In the genomic region with DNA sequence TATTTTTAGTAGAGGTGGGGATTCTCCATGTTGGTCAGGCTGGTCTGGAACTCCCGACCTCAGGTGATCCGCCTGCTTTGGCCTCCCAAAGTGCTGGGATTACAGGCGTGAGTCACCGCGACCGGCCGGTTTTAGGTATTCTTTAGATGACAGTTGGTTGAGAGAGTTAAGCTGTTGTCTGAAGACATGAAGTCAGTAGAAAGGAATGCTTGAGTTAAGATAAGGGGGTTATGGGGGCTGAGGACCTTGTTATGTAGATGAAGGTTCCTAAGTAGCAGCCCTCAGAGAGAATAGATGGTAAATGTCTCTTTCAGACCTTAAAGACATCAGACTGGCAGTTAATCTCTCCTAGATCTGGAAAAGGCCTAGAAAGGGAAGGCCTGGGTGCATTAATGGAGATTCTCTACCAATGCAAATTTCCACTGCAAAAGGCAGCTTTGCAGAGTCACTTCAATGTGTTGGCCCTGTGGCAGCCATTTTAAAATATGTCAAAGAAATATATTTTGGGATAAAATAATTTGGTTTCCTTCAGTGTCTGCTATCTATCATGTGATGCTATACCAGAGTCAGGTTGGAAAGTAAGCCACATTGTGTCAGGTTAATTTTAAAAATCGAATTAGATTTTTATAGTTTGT, we compare ENCODE assay signal across 1 cellular context.
A peak's percentile ranks its signal among the peaks of the same experiment; 100 is the strongest.
TF ChIP-seq lines count a peak whose summit lies in the region.

No MANE protein-coding gene starts in this region.

TF ChIP-seq in H1, 55 proteins besides CTCF, POLR2A, EP300 and RAD21:
- TF ChIP-seq RBBP5 (IDR thresholded peaks at IDR 0.05; ENCODE audit: borderline replicate concordance, low read depth, low read length) = no peak
- 0 out of 2 replicates have a peak, but pooled peaks have one; percentile 4 for TF ChIP-seq TCF12 (IDR thresholded peaks at IDR 0.05; ENCODE audit: low read depth, low read length)
- no peak for TF ChIP-seq TAF1 (IDR thresholded peaks at IDR 0.05; ENCODE audit: low read depth, low read length)
- TF ChIP-seq KDM1A (IDR thresholded peaks at IDR 0.05; ENCODE audit: borderline replicate concordance, low read length) = no peak
- TF ChIP-seq CTBP2 (IDR thresholded peaks at IDR 0.05; ENCODE audit: borderline replicate concordance, insufficient read depth, insufficient read length, low read length) = no peak
- TF ChIP-seq SP1 (IDR thresholded peaks at IDR 0.05; ENCODE audit: low read depth, low read length) = 0 out of 2 replicates have a peak, but pooled peaks have one; percentile 39
- peak; percentile 91 for TF ChIP-seq JUND (IDR thresholded peaks at IDR 0.05; ENCODE audit: low read length)
- no peak for TF ChIP-seq SRF (IDR thresholded peaks at IDR 0.05; ENCODE audit: low read depth, low read length)
- TF ChIP-seq, protein P1, sequence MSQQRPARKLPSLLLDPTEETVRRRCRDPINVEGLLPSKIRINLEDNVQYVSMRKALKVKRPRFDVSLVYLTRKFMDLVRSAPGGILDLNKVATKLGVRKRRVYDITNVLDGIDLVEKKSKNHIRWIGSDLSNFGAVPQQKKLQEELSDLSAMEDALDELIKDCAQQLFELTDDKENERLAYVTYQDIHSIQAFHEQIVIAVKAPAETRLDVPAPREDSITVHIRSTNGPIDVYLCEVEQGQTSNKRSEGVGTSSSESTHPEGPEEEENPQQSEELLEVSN (IDR thresholded peaks at IDR 0.05) = no peak
- TF ChIP-seq SIRT6 (IDR thresholded peaks at IDR 0.05; ENCODE audit: low read length) = no peak
- TF ChIP-seq, protein P2, sequence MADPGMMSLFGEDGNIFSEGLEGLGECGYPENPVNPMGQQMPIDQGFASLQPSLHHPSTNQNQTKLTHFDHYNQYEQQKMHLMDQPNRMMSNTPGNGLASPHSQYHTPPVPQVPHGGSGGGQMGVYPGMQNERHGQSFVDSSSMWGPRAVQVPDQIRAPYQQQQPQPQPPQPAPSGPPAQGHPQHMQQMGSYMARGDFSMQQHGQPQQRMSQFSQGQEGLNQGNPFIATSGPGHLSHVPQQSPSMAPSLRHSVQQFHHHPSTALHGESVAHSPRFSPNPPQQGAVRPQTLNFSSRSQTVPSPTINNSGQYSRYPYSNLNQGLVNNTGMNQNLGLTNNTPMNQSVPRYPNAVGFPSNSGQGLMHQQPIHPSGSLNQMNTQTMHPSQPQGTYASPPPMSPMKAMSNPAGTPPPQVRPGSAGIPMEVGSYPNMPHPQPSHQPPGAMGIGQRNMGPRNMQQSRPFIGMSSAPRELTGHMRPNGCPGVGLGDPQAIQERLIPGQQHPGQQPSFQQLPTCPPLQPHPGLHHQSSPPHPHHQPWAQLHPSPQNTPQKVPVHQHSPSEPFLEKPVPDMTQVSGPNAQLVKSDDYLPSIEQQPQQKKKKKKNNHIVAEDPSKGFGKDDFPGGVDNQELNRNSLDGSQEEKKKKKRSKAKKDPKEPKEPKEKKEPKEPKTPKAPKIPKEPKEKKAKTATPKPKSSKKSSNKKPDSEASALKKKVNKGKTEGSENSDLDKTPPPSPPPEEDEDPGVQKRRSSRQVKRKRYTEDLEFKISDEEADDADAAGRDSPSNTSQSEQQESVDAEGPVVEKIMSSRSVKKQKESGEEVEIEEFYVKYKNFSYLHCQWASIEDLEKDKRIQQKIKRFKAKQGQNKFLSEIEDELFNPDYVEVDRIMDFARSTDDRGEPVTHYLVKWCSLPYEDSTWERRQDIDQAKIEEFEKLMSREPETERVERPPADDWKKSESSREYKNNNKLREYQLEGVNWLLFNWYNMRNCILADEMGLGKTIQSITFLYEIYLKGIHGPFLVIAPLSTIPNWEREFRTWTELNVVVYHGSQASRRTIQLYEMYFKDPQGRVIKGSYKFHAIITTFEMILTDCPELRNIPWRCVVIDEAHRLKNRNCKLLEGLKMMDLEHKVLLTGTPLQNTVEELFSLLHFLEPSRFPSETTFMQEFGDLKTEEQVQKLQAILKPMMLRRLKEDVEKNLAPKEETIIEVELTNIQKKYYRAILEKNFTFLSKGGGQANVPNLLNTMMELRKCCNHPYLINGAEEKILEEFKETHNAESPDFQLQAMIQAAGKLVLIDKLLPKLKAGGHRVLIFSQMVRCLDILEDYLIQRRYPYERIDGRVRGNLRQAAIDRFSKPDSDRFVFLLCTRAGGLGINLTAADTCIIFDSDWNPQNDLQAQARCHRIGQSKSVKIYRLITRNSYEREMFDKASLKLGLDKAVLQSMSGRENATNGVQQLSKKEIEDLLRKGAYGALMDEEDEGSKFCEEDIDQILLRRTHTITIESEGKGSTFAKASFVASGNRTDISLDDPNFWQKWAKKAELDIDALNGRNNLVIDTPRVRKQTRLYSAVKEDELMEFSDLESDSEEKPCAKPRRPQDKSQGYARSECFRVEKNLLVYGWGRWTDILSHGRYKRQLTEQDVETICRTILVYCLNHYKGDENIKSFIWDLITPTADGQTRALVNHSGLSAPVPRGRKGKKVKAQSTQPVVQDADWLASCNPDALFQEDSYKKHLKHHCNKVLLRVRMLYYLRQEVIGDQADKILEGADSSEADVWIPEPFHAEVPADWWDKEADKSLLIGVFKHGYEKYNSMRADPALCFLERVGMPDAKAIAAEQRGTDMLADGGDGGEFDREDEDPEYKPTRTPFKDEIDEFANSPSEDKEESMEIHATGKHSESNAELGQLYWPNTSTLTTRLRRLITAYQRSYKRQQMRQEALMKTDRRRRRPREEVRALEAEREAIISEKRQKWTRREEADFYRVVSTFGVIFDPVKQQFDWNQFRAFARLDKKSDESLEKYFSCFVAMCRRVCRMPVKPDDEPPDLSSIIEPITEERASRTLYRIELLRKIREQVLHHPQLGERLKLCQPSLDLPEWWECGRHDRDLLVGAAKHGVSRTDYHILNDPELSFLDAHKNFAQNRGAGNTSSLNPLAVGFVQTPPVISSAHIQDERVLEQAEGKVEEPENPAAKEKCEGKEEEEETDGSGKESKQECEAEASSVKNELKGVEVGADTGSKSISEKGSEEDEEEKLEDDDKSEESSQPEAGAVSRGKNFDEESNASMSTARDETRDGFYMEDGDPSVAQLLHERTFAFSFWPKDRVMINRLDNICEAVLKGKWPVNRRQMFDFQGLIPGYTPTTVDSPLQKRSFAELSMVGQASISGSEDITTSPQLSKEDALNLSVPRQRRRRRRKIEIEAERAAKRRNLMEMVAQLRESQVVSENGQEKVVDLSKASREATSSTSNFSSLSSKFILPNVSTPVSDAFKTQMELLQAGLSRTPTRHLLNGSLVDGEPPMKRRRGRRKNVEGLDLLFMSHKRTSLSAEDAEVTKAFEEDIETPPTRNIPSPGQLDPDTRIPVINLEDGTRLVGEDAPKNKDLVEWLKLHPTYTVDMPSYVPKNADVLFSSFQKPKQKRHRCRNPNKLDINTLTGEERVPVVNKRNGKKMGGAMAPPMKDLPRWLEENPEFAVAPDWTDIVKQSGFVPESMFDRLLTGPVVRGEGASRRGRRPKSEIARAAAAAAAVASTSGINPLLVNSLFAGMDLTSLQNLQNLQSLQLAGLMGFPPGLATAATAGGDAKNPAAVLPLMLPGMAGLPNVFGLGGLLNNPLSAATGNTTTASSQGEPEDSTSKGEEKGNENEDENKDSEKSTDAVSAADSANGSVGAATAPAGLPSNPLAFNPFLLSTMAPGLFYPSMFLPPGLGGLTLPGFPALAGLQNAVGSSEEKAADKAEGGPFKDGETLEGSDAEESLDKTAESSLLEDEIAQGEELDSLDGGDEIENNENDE (IDR thresholded peaks at IDR 0.05; ENCODE audit: insufficient replicate concordance, low read length) = peak; percentile 56
- TF ChIP-seq YY1 (IDR thresholded peaks at IDR 0.05; ENCODE audit: low read depth, low read length) = peak; percentile 74; the same call in 1 of the 2 replicates
- no peak for TF ChIP-seq BRCA1 (IDR thresholded peaks at IDR 0.05; ENCODE audit: low read depth, low read length)
- no peak for TF ChIP-seq SAP30 (IDR thresholded peaks at IDR 0.05; ENCODE audit: insufficient read depth, insufficient replicate concordance, low read length)
- TF ChIP-seq, protein P3, sequence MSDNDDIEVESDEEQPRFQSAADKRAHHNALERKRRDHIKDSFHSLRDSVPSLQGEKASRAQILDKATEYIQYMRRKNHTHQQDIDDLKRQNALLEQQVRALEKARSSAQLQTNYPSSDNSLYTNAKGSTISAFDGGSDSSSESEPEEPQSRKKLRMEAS (IDR thresholded peaks at IDR 0.05) = no peak
- TF ChIP-seq SIX5 (IDR thresholded peaks at IDR 0.05; ENCODE audit: low read depth, low read length) = no peak
- TF ChIP-seq RFX5 (IDR thresholded peaks at IDR 0.05; ENCODE audit: borderline replicate concordance, low read depth, low read length) = no peak
- peak; percentile 89 for TF ChIP-seq JUN (IDR thresholded peaks at IDR 0.05; ENCODE audit: low read depth, low read length)
- no peak for TF ChIP-seq BACH1 (IDR thresholded peaks at IDR 0.05; ENCODE audit: low read length)
- no peak for TF ChIP-seq SP2 (IDR thresholded peaks at IDR 0.05; ENCODE audit: low read length)
- TF ChIP-seq NANOG (IDR thresholded peaks at IDR 0.05; ENCODE audit: insufficient read depth, low read depth, low read length, poor library complexity, severe bottlenecking) = peak; percentile 34
- TF ChIP-seq, protein P4, sequence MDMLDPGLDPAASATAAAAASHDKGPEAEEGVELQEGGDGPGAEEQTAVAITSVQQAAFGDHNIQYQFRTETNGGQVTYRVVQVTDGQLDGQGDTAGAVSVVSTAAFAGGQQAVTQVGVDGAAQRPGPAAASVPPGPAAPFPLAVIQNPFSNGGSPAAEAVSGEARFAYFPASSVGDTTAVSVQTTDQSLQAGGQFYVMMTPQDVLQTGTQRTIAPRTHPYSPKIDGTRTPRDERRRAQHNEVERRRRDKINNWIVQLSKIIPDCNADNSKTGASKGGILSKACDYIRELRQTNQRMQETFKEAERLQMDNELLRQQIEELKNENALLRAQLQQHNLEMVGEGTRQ (IDR thresholded peaks at IDR 0.05; ENCODE audit: low read length) = no peak
- TF ChIP-seq CBX8 (IDR thresholded peaks at IDR 0.05; ENCODE audit: borderline replicate concordance, low read depth, low read length) = no peak
- peak; percentile 30; the same call in 1 of the 2 replicates for TF ChIP-seq MAFK (IDR thresholded peaks at IDR 0.05; ENCODE audit: low read depth, low read length)
- no peak for TF ChIP-seq NRF1 (IDR thresholded peaks at IDR 0.05; ENCODE audit: low read depth, low read length)
- TF ChIP-seq CBX5 (IDR thresholded peaks at IDR 0.05; ENCODE audit: low read depth, low read length) = no peak
- TF ChIP-seq ATF3 (IDR thresholded peaks at IDR 0.05; ENCODE audit: insufficient read depth, low read depth, low read length) = no peak
- TF ChIP-seq, protein P5, sequence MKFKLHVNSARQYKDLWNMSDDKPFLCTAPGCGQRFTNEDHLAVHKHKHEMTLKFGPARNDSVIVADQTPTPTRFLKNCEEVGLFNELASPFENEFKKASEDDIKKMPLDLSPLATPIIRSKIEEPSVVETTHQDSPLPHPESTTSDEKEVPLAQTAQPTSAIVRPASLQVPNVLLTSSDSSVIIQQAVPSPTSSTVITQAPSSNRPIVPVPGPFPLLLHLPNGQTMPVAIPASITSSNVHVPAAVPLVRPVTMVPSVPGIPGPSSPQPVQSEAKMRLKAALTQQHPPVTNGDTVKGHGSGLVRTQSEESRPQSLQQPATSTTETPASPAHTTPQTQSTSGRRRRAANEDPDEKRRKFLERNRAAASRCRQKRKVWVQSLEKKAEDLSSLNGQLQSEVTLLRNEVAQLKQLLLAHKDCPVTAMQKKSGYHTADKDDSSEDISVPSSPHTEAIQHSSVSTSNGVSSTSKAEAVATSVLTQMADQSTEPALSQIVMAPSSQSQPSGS (IDR thresholded peaks at IDR 0.05; ENCODE audit: low read length) = peak; percentile 34; the same call in 1 of the 2 replicates
- TF ChIP-seq CEBPB (IDR thresholded peaks at IDR 0.05; ENCODE audit: low read depth, low read length) = no peak
- no peak for TF ChIP-seq ASH2L (IDR thresholded peaks at IDR 0.05; ENCODE audit: low read length)
- TF ChIP-seq CHD2 (IDR thresholded peaks at IDR 0.05; ENCODE audit: low read length) = no peak
